Comparison of ENCODE assay signal across 15 cellular contexts in genomic region chrX:23637187-23637586, GRCh38. TPM values are rescaled to one million over a fixed set of nuclear protein-coding genes. Genes with fewer than 3 reads are reported as not detected.
DNase-seq lines count a peak whose midpoint lies in the region; ATAC-seq, FAIRE-seq and TF ChIP-seq lines count a peak whose summit lies in the region.
"Had no signal": no experiment of that assay in that cellular context is flagged by ENCODE, and none has a peak within 500 bp of the region (broad histone marks: within the 10 kb centered on the region; RNA-seq: fewer than 3 reads in every experiment).

No MANE protein-coding gene starts in this region.

- H3K27ac Mint-ChIP-seq in activated T-cell treated with anti-CD3 and anti-CD28 coated beads, Interleukin-2, amount 50 U/mL, for 24 hours: no peak overlapping the region
- H3K27ac Mint-ChIP-seq: IgD-negative memory B cell; naive thymus-derived CD8-positive, alpha-beta T cell had no signal

- H3K36me3 ChIP-seq in HEK293 (ENCODE audit: control insufficient read depth in 2 of 2, insufficient read depth in 1 of 2, low read length in 2 of 2): no peaks in the 10 kb centered on the region
- H3K36me3 ChIP-seq in kidney (ENCODE audit: control insufficient read depth in 1 of 2, insufficient read depth in 2 of 2, low read length in 2 of 2): no peaks in the 10 kb centered on the region
- H3K36me3 ChIP-seq: lower lobe of right lung, SJSA1 had no signal

- no peak overlapping the region for H3K4me3 ChIP-seq in HEK293 (ENCODE audit: low read depth, low read length)
- no peak overlapping the region for H3K4me3 ChIP-seq in kidney (ENCODE audit: low read length in 2 of 2)
- H3K4me3 ChIP-seq: lower lobe of right lung, psoas muscle, SJSA1 had no signal

- H3K4me3 Mint-ChIP-seq in activated T-cell treated with anti-CD3 and anti-CD28 coated beads, Interleukin-2, amount 50 U/mL, for 24 hours: no peak overlapping the region
- H3K4me3 Mint-ChIP-seq: IgD-negative memory B cell; naive thymus-derived CD8-positive, alpha-beta T cell had no signal

- peaks cover 2% of the 10 kb centered on the region for H3K9me3 Mint-ChIP-seq in activated T-cell treated with anti-CD3 and anti-CD28 coated beads, Interleukin-2, amount 50 U/mL, for 24 hours

- H3K27ac ChIP-seq in HEK293 (ENCODE audit: extremely low read depth, low read depth, low read length) (no peak overlapping the region), kidney (ENCODE audit: low read depth in 2 of 2, low read length in 2 of 2) (no peak overlapping the region)
- H3K27ac ChIP-seq: lower lobe of right lung, psoas muscle, SJSA1 had no signal

- no peaks in the 10 kb centered on the region for H3K36me3 Mint-ChIP-seq in activated T-cell treated with anti-CD3 and anti-CD28 coated beads, Interleukin-2, amount 50 U/mL, for 24 hours (ENCODE audit: low read depth)
- H3K36me3 Mint-ChIP-seq: IgD-negative memory B cell had no signal

- POLR2A ChIA-PET in HEK293 (lab: Yijun Ruan, JAX): no interaction called here

- ATAC-seq in HG03558 (IDR thresholded peaks at IDR 0.05; ENCODE audit: extremely low read depth, unreplicated experiment): peak; percentile 82
- ATAC-seq: lower lobe of right lung; naive thymus-derived CD8-positive, alpha-beta T cell; psoas muscle had no signal

- no peaks in the 10 kb centered on the region for H3K9me3 ChIP-seq in HEK293 (ENCODE audit: control insufficient read depth, insufficient read depth, low read depth, low read length)
- H3K9me3 ChIP-seq in kidney (ENCODE audit: control insufficient read depth in 1 of 2, low read length in 2 of 2): no peaks in the 10 kb centered on the region
- H3K9me3 ChIP-seq: lower lobe of right lung, SJSA1 had no signal

- H3K27me3 Mint-ChIP-seq in activated T-cell treated with anti-CD3 and anti-CD28 coated beads, Interleukin-2, amount 50 U/mL, for 24 hours: peaks cover 37% of the 10 kb centered on the region

- no peaks in the 10 kb centered on the region for H3K4me1 ChIP-seq in HEK293 (ENCODE audit: control insufficient read depth, insufficient read depth, low read length)
- H3K4me1 ChIP-seq in kidney (ENCODE audit: control insufficient read depth in 1 of 2, insufficient read depth in 1 of 2, low read depth in 1 of 2, low read length in 2 of 2): no peaks in the 10 kb centered on the region
- H3K4me1 ChIP-seq: lower lobe of right lung, psoas muscle, SJSA1 had no signal

- no peak overlapping the region for H3K9ac ChIP-seq in kidney (ENCODE audit: low read length in 2 of 2)

- peak; percentile 75 for DNase-seq in activated T-cell treated with anti-CD3 and anti-CD28 coated beads, Interleukin-2, amount 50 U/mL, for 24 hours
- DNase-seq in activated T-cell treated with anti-CD3 and anti-CD28 coated beads for 4 hours (no peak), kidney (no peak), ecto neural progenitor cell (ENCODE audit: low spot score) (no peak), HT-29 (ENCODE audit: low spot score) (no peak)
- DNase-seq in stimulated activated CD4-positive, alpha-beta T cell treated with anti-CD3 and anti-CD28 coated beads, Interleukin-4, amount 100 ng/mL, for 1 hour: no peak
- DNase-seq: lower lobe of right lung; naive thymus-derived CD8-positive, alpha-beta T cell; NCI-H1105 treated with DMSO at 0.1 percent for 48 hours; psoas muscle; stimulated activated CD4-positive, alpha-beta T cell treated with anti-CD3 and anti-CD28 coated beads, Interleukin-15, amount 100 ng/mL, for 24 hours had no signal

- TF ChIP-seq CTCF in HEK293 (tag by site-specific recombination; IDR thresholded peaks at IDR 0.05): no peak
- peak; percentile 9 for TF ChIP-seq CTCF in kidney (IDR thresholded peaks at IDR 0.05; ENCODE audit: borderline replicate concordance, extremely low read depth, insufficient read depth)

- FAIRE-seq in kidney (lab: Jason Lieb, UNC): no peak

- CTCF ChIA-PET in HEK293 (lab: Yijun Ruan, JAX): no interaction called here

- H3K4me1 Mint-ChIP-seq in activated T-cell treated with anti-CD3 and anti-CD28 coated beads, Interleukin-2, amount 50 U/mL, for 24 hours (ENCODE audit: low read depth): no peaks in the 10 kb centered on the region
- H3K4me1 Mint-ChIP-seq: IgD-negative memory B cell; naive thymus-derived CD8-positive, alpha-beta T cell had no signal

- intact Hi-C loops in kidney (cut with DNase I): no loop called here

TF ChIP-seq in HEK293, 187 proteins besides CTCF, POLR2A, EP300 and RAD21:
- no peak for TF ChIP-seq ZNF114 (tag by site-specific recombination; IDR thresholded peaks at IDR 0.05)
- peak; percentile 54; the same call in 1 of the 2 replicates for TF ChIP-seq ZNF623 (tag by site-specific recombination; IDR thresholded peaks at IDR 0.05)

RNA-seq across cellular contexts. Expression of gene PRDX4, which starts 30.1 kb away (rescaled TPM):
- 58.3 TPM for total RNA-seq in kidney
- 77.7 TPM for polyA plus RNA-seq in kidney (ENCODE audit: insufficient read depth, low read depth, low replicate concordance)
- 87.4 and 89.7 TPM in 2 replicates for total RNA-seq in HT-29 (2014; rRNA removed; shearing (Covaris generic))
